In the genomic region with DNA sequence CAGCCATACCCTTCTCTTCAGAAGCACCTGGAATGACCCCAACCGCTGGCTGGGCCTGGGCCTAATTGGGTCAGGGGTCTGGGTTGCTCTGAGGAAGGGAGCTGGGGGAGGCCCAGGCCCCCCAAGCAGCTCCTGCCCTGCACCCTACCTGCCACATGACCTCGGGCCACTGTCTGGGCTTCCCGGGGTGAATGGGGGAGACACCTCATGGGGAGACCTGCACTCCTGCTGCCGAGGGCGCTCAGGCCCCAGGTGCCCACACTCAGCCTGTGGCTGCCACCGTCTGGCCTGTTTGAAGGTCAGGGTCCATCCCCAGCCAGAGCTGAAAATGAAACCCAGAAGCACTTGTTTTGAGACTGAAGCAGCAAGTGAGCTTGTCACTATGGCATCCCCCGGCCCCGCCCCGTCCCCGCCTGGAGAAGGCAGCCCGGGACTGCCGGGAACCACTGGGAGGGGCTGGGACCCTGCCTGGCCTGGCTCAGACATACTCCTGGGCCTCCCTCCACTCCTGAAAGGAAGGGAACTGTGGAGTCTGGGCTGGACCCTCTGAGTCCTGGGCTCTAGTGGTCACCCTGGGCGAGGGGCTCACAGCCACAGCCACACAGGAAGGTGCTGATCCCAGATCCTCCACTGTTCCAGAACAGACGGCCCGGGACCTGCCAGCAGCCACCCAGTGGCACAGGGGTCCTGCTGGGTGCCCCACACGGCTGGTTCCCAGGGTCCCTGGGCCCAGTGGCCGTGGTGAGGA, we compare ENCODE assay signal across 8 cellular contexts. TPM values are rescaled to one million over a fixed set of nuclear protein-coding genes. Genes with fewer than 3 reads are reported as not detected.
A peak's percentile ranks its signal among the peaks of the same experiment; 100 is the strongest.
DNase-seq lines count a peak whose midpoint lies in the region; ATAC-seq and TF ChIP-seq lines count a peak whose summit lies in the region.

No MANE protein-coding gene starts in this region.

- no peak overlapping the region for H3K27ac Mint-ChIP-seq in endodermal cell
- no peak overlapping the region for H3K27ac Mint-ChIP-seq in activated naive CD8-positive, alpha-beta T cell treated with anti-CD3 and anti-CD28 coated beads for 36 hours

- no peak overlapping the region for H3K9ac ChIP-seq in endodermal cell (ENCODE audit: extremely low read depth, low read length, poor library complexity, severe bottlenecking)

- peaks cover 3% of the 10 kb centered on the region for H3K27me3 ChIP-seq in AG04450 (ENCODE audit: control insufficient read depth, insufficient read depth, low read length)
- no peaks in the 10 kb centered on the region for H3K27me3 ChIP-seq in endodermal cell (ENCODE audit: control insufficient read depth, insufficient read depth, low read length, poor library complexity, severe bottlenecking)

- no peak overlapping the region for H3K4me3 ChIP-seq in AG04450 (ENCODE audit: low read depth, low read length)
- H3K4me3 ChIP-seq in endodermal cell (ENCODE audit: low read length) = no peak overlapping the region

- no peaks in the 10 kb centered on the region for H3K27me3 Mint-ChIP-seq in endodermal cell (ENCODE audit: insufficient read depth)
- H3K27me3 Mint-ChIP-seq in activated naive CD8-positive, alpha-beta T cell treated with anti-CD3 and anti-CD28 coated beads for 36 hours = no peaks in the 10 kb centered on the region

- no peaks in the 10 kb centered on the region for H3K9me3 Mint-ChIP-seq in endodermal cell
- H3K9me3 Mint-ChIP-seq in activated naive CD8-positive, alpha-beta T cell treated with anti-CD3 and anti-CD28 coated beads for 36 hours = no peaks in the 10 kb centered on the region

- no peaks in the 10 kb centered on the region for H3K36me3 ChIP-seq in endodermal cell (ENCODE audit: control insufficient read depth, insufficient read depth, low read length)

- peaks cover 3% of the 10 kb centered on the region for H3K36me3 Mint-ChIP-seq in endodermal cell (ENCODE audit: low read depth)
- H3K36me3 Mint-ChIP-seq in activated naive CD8-positive, alpha-beta T cell treated with anti-CD3 and anti-CD28 coated beads for 36 hours = no peaks in the 10 kb centered on the region

- WGBS in endodermal cell (ENCODE audit: insufficient coverage in 1 of 2, insufficient read length in 1 of 2), 2 experiments = 64 to 72% methylated on average over 11 to 17 of the region's 17 CpGs

- no peaks in the 10 kb centered on the region for H3K4me1 ChIP-seq in endodermal cell (ENCODE audit: control insufficient read depth, insufficient read depth, low read length)

- no peak for TF ChIP-seq CTCF in AG04450 (IDR thresholded peaks at IDR 0.05; ENCODE audit: low read depth, low read length)
- TF ChIP-seq CTCF in endodermal cell (conservative IDR thresholded peaks at IDR 0.05) = no peak

- no peak overlapping the region for H3K4me3 Mint-ChIP-seq in endodermal cell
- H3K4me3 Mint-ChIP-seq in activated naive CD8-positive, alpha-beta T cell treated with anti-CD3 and anti-CD28 coated beads for 36 hours = no peak overlapping the region

- ATAC-seq in HG02885 (IDR thresholded peaks at IDR 0.05; ENCODE audit: poor library complexity, unreplicated experiment) = no peak

- DNase-seq in AG04450 (ENCODE audit: low read depth, low spot score) (no peak), M059J (ENCODE audit: low read depth) (peak; percentile 71), endodermal cell (peak; percentile 90), midbrain (lab: John Stamatoyannopoulos, UW) (peak; percentile 24), NCI-H774 (lab: John Stamatoyannopoulos, UW) (no peak), SKM-1 treated with dmso at 0.1 percent for 144 hours (lab: John Stamatoyannopoulos, UW; ENCODE audit: unreplicated experiment) (no peak)
- DNase-seq in activated naive CD8-positive, alpha-beta T cell treated with anti-CD3 and anti-CD28 coated beads for 36 hours = no peak

- POLR2A ChIA-PET in AG04450 (lab: Yijun Ruan, JAX) = interaction anchor here (0.6 kb wide), 1 partner anchor 12 kb away, joined by 4 read pairs; no protein-coding TSS in a partner anchor

- no peaks in the 10 kb centered on the region; the same call in 1 of the 2 replicates for H3K9me3 ChIP-seq in AG04450 (ENCODE audit: control insufficient read depth, insufficient read depth, low read length)
- no peaks in the 10 kb centered on the region for H3K9me3 ChIP-seq in endodermal cell (ENCODE audit: control insufficient read depth, low read length)

- CTCF ChIA-PET in AG04450 (lab: Charles Lee) = interaction anchor here (1.4 kb wide), 1 partner anchor 8 kb away, joined by 5 read pairs; no protein-coding TSS in a partner anchor

- H3K27ac ChIP-seq in AG04450 (ENCODE audit: low read depth, low read length) (peak overlapping the region; percentile 39), endodermal cell (ENCODE audit: low read depth, low read length) (peak overlapping the region; percentile 73)

- H3K4me1 Mint-ChIP-seq in endodermal cell = peaks cover 2% of the 10 kb centered on the region
- no peaks in the 10 kb centered on the region for H3K4me1 Mint-ChIP-seq in activated naive CD8-positive, alpha-beta T cell treated with anti-CD3 and anti-CD28 coated beads for 36 hours

RNA-seq across cellular contexts. Expression of a gene that starts 7.4 kb away (rescaled TPM):
- 8.5 and 9.6 TPM in 2 replicates for polyA plus RNA-seq in AG04450 (2011; rRNA removed)
- 7.3 and 10.3 TPM in 2 replicates for polyA minus RNA-seq in AG04450 (2011; rRNA and poly(A)+ RNA removed)
- 5.5 and 11.1 TPM in 2 replicates for total RNA-seq in M059J (2014; rRNA removed; shearing (Covaris generic))
- total RNA-seq in endodermal cell = 10 to 100 TPM; 19.4 to 24.8 TPM
- polyA plus RNA-seq in endodermal cell (2013, experiment 1 of 2) = 25.2 TPM
- polyA plus RNA-seq in endodermal cell (2013, experiment 2 of 2) = 26.2 TPM
- total RNA-seq in activated naive CD8-positive, alpha-beta T cell treated with anti-CD3 and anti-CD28 coated beads for 36 hours = 1 to 10 TPM; 2.1 to 2.3 TPM

RNA-seq across cellular contexts. Expression of a gene that starts 37.5 kb away (rescaled TPM):
- 9.0 and 13.1 TPM in 2 replicates for polyA plus RNA-seq in AG04450 (2011; rRNA removed)
- polyA minus RNA-seq in AG04450 (2011; rRNA and poly(A)+ RNA removed) = 24.2 and 31.0 TPM in 2 replicates
- 27.4 and 55.0 TPM in 2 replicates for total RNA-seq in M059J (2014; rRNA removed; shearing (Covaris generic))
- total RNA-seq in endodermal cell = 100 to 1,000 TPM; 145 to 178 TPM
- polyA plus RNA-seq in endodermal cell (2013, experiment 1 of 2) = 71.2 TPM
- 59.7 TPM for polyA plus RNA-seq in endodermal cell (2013, experiment 2 of 2)
- 10 to 100 TPM; 88.9 to 94.1 TPM for total RNA-seq in activated naive CD8-positive, alpha-beta T cell treated with anti-CD3 and anti-CD28 coated beads for 36 hours

Comparison
In these comparisons a context has a peak if more than half of its experiments do, and no peak if none do; other contexts are left out.
1. DNase-seq: peak in M059J (single experiment), endodermal cell (single experiment) and midbrain (single experiment); none in AG04450 (single experiment), activated naive CD8-positive, alpha-beta T cell treated with anti-CD3 and anti-CD28 coated beads for 36 hours (single experiment), NCI-H774 (single experiment) and SKM-1 treated with dmso at 0.1 percent for 144 hours (single experiment).